Comparison of ENCODE assay signal across 1 cellular context in genomic region chr11:68302256-68303054, GRCh38.
TF ChIP-seq lines count a peak whose summit lies in the region.

No MANE protein-coding gene starts in this region.

TF ChIP-seq in K562, 482 proteins besides CTCF, POLR2A, EP300 and RAD21:
- TF ChIP-seq HNRNPK (IDR thresholded peaks at IDR 0.05; ENCODE audit: low read depth, low read length, poor library complexity, severe bottlenecking) (no peak), FOSL1 (tag; conservative IDR thresholded peaks at IDR 0.05) (0 out of 2 replicates have a peak, but pooled peaks have one; percentile 20), ZNF644 (tag; IDR thresholded peaks at IDR 0.05; ENCODE audit: low read depth) (no peak), ZNF551 (CRISPR knock-in tag; IDR thresholded peaks at IDR 0.05) (no peak), CBX5 (IDR thresholded peaks at IDR 0.05; ENCODE audit: borderline replicate concordance, low read depth) (no peak), NFYB (IDR thresholded peaks at IDR 0.05; ENCODE audit: extremely low read depth, insufficient read length) (no peak), FOXP4 (CRISPR knock-in tag; IDR thresholded peaks at IDR 0.05; ENCODE audit: borderline replicate concordance) (no peak), MCM3 (IDR thresholded peaks at IDR 0.05) (no peak), HNRNPL (IDR thresholded peaks at IDR 0.05; ENCODE audit: low read depth, low read length) (no peak), ZNF766 (CRISPR knock-in tag; conservative IDR thresholded peaks at IDR 0.05) (no peak), TRIM24 (IDR thresholded peaks at IDR 0.05) (no peak), TFE3 (CRISPR knock-in tag; IDR thresholded peaks at IDR 0.05) (no peak), MAFK (IDR thresholded peaks at IDR 0.05; ENCODE audit: low read length) (no peak), ZNF316 (IDR thresholded peaks at IDR 0.05) (no peak; the same call in 1 of the 2 replicates), NFE2 (IDR thresholded peaks at IDR 0.05; ENCODE audit: low read depth) (peak; percentile 68), ZBTB33 (CRISPR knock-in tag; IDR thresholded peaks at IDR 0.05) (peak; percentile 72), ZNF57 (CRISPR knock-in tag; IDR thresholded peaks at IDR 0.05) (no peak), MAFG (tag; conservative IDR thresholded peaks at IDR 0.05) (peak; percentile 61), GABPB1 (CRISPR knock-in tag; IDR thresholded peaks at IDR 0.05) (no peak), MAX (CRISPR knock-in tag; IDR thresholded peaks at IDR 0.05) (peak; percentile 12; the same call in 1 of the 2 replicates), IFI16 (CRISPR knock-in tag; IDR thresholded peaks at IDR 0.05) (no peak), C11orf30 (IDR thresholded peaks at IDR 0.05; ENCODE audit: low read depth) (0 out of 2 replicates have a peak, but pooled peaks have one; percentile 48), ATF3 (IDR thresholded peaks at IDR 0.05) (0 out of 2 replicates have a peak, but pooled peaks have one; percentile 24), ATF3 (CRISPR knock-in tag; conservative IDR thresholded peaks at IDR 0.05) (no peak)
